Comparison of ENCODE assay signal across 8 cellular contexts in genomic region chr11:19259487-19260345, GRCh38. TPM values are rescaled to one million over a fixed set of nuclear protein-coding genes. Genes with fewer than 3 reads are reported as not detected.
DNase-seq lines count a peak whose midpoint lies in the region; ATAC-seq and TF ChIP-seq lines count a peak whose summit lies in the region.

No MANE protein-coding gene starts in this region.

- no peaks in the 10 kb centered on the region for H3K27me3 ChIP-seq in right lobe of liver

- ATAC-seq in right lobe of liver (peak; percentile 96 to 99 (median 98)), HG03135 (IDR thresholded peaks at IDR 0.05; ENCODE audit: unreplicated experiment) (no peak)

- WGBS in right lobe of liver (ENCODE audit: insufficient coverage, low coverage, low lambda C conversion rate, missing lambda C conversion rate): 32% methylated on average over 6 of the region's 6 CpGs

- H3K36me3 ChIP-seq in right lobe of liver: no peaks in the 10 kb centered on the region

- H3K9me3 ChIP-seq in right lobe of liver: no peaks in the 10 kb centered on the region

- intact Hi-C loops in right lobe of liver (cut with DNase I): no loop called here

- no peaks in the 10 kb centered on the region for H3K4me1 ChIP-seq in right lobe of liver

- H3K4me3 ChIP-seq in choroid plexus epithelial cell (ENCODE audit: low read depth, low read length) (no peak overlapping the region), right lobe of liver (peak overlapping the region in 2 of 3 donors; percentile 24 to 25)

- DNase-seq in EL: peak; percentile 53
- peak; percentile 2 for DNase-seq in GOT3 (lab: John Stamatoyannopoulos, UW)
- peak; percentile 52 for DNase-seq in NCI-H1694 (lab: John Stamatoyannopoulos, UW)
- DNase-seq in activated CD4-positive, alpha-beta T cell treated with anti-CD3 and anti-CD28 coated beads for 1 hour: peak; percentile 37
- DNase-seq in choroid plexus epithelial cell (ENCODE audit: low read depth): peak; percentile 72
- DNase-seq in right lobe of liver: peak; percentile 65 to 75 (median 68)
- DNase-seq in stimulated activated CD4-positive, alpha-beta T cell treated with anti-CD3 and anti-CD28 coated beads, TNF-alpha, amount 100 ng/mL, for 24 hours (ENCODE audit: low read depth in 3 of 3): peak; percentile 18 to 69 (median 34)

- no peak overlapping the region for H3K27ac ChIP-seq in right lobe of liver

- no peak for TF ChIP-seq POLR2A in right lobe of liver (IDR thresholded peaks at IDR 0.05)

- TF ChIP-seq CTCF in choroid plexus epithelial cell (conservative IDR thresholded peaks at IDR 0.05; ENCODE audit: low read depth, low read length) (peak; percentile 97), right lobe of liver (IDR thresholded peaks at IDR 0.05) (peak; percentile 82 to 98 (median 94))

RNA-seq across cellular contexts. Expression of gene E2F8, which starts 19.0 kb away (rescaled TPM):
- 1 to 10 TPM in 1 of 6 experiments, under 1 TPM in 4, not detected in 1; 0.19 to 2.0 (median 0.49) TPM for total RNA-seq in right lobe of liver

RNA-seq across cellular contexts. Expression of gene CSRP3, which starts 57.9 kb away (rescaled TPM):
- total RNA-seq in right lobe of liver: under 1 TPM in 2 of 6 experiments, not detected in 4; 0.22 to 0.81 TPM

Comparison
In these comparisons a context has a peak if more than half of its experiments do, and no peak if none do; other contexts are left out.
1. DNase-seq: peak in every context shown above with its lines; median percentile 72 in choroid plexus epithelial cell; 68 in right lobe of liver; 53 in EL; 52 in NCI-H1694; 37 in activated CD4-positive, alpha-beta T cell treated with anti-CD3 and anti-CD28 coated beads for 1 hour; 34 in stimulated activated CD4-positive, alpha-beta T cell treated with anti-CD3 and anti-CD28 coated beads, TNF-alpha, amount 100 ng/mL, for 24 hours; 2 in GOT3.